In the genomic region with DNA sequence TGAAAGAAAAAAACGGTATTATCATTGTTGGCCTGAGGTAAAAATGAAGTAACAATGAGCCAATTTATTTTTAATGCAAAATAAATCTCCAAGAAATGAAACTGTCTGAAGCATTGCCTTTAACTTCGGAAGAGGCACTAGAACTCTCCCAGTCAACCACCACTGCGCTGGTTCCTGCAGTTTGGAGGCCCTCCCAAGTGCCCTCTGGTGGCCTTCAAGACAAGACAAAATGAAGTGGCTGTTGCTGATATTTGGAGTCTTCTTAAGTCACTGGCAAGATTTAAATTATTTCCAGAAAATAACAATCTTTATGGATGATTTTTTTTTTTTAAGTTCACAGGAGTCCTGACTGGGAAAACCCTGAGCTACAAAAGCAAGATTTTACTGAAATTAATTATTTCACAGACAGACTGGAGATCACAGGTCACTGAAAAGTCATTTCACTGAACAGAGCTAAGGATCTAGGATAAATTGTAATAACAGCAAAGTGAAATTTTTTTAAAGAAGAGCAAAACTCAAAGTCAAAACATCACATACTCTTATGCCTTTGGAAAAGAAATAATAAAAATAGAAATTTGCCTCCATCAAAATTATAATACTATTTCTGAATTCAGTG, we compare ENCODE assay signal across 8 cellular contexts. TPM values are rescaled to one million over a fixed set of nuclear protein-coding genes. Genes with fewer than 3 reads are reported as not detected.
DNase-seq lines count a peak whose midpoint lies in the region; ATAC-seq and TF ChIP-seq lines count a peak whose summit lies in the region.

No MANE protein-coding gene starts in this region.

- peaks cover 0 to 57% (median 0%) of the 10 kb centered on the region in 3 donors for H3K36me3 ChIP-seq in Peyer's patch
- peaks cover 35% of the 10 kb centered on the region for H3K36me3 ChIP-seq in brain microvascular endothelial cell (replicated peaks)

- H3K9me3 ChIP-seq in Peyer's patch = no peaks in the 10 kb centered on the region

- in situ Hi-C loops in brain microvascular endothelial cell (cut with HindIII; ENCODE audit: low pct_ligation_motif_present, low sequenced_read_pairs) = no loop called here

- H3K27ac ChIP-seq in Peyer's patch (no peak overlapping the region), brain microvascular endothelial cell (no peak overlapping the region)

- peaks cover 0 to 4% (median 0%) of the 10 kb centered on the region in 4 donors for H3K4me1 ChIP-seq in Peyer's patch

- no peak for ATAC-seq in HG02840 (IDR thresholded peaks at IDR 0.05; ENCODE audit: low FRiP score, unreplicated experiment)

- TF ChIP-seq POLR2A in Peyer's patch (IDR thresholded peaks at IDR 0.05) = no peak

- H3K27me3 ChIP-seq in Peyer's patch (no peaks in the 10 kb centered on the region), brain microvascular endothelial cell (replicated peaks) (no peaks in the 10 kb centered on the region)

- peak; percentile 9 for DNase-seq in DMS79 (lab: John Stamatoyannopoulos, UW)
- peak; percentile 52 for DNase-seq in HT1080 (ENCODE audit: low read depth)
- DNase-seq in Peyer's patch = peak in 2 of 3 donors; percentile 21 to 65
- peak; percentile 64 for DNase-seq in brain microvascular endothelial cell
- DNase-seq in inferior parietal cortex (ENCODE audit: extremely low spot score) = peak; percentile 69
- DNase-seq in stimulated activated CD4-positive, alpha-beta T cell treated with anti-CD3 and anti-CD28 coated beads, Interleukin-4, amount 100 ng/mL, for 1 hour = peak; percentile 13
- DNase-seq in T1000 (lab: John Stamatoyannopoulos, UW) = no peak

- H3K4me3 ChIP-seq in Peyer's patch (no peak overlapping the region), brain microvascular endothelial cell (ENCODE audit: low read depth, low read length) (no peak overlapping the region)

- TF ChIP-seq CTCF in Peyer's patch (IDR thresholded peaks at IDR 0.05) = peak in 5 of 6 experiments; percentile 40 to 57 (median 51)
- TF ChIP-seq CTCF in brain microvascular endothelial cell (IDR thresholded peaks at IDR 0.05; ENCODE audit: low read depth, low read length, missing control alignments) = peak; percentile 88

RNA-seq across cellular contexts. Expression of gene DICER1, which starts 58.2 kb away (rescaled TPM):
- total RNA-seq in HT1080 (2014; rRNA removed; shearing (Covaris generic)) = 19.3 and 27.7 TPM in 2 replicates
- polyA plus RNA-seq in HT1080 (2015; cell fraction: cytosol; rRNA removed) = 9.7 and 14.4 TPM in 2 replicates
- 36.8 and 38.6 TPM in 2 replicates for polyA plus RNA-seq in HT1080 (2015; cell fraction: nucleus; rRNA removed)
- 100 to 1,000 TPM in 1 of 4 donors, 10 to 100 TPM in 3; 64.3 to 125 (median 78.0) TPM for total RNA-seq in Peyer's patch
